15 cellular contexts compared by ENCODE assay signal in genomic region chr6:152118678-152119077, GRCh38.
"Had no signal": no experiment of that assay in that cellular context is flagged by ENCODE, and none has a peak within 500 bp of the region (broad histone marks: within the 10 kb centered on the region; RNA-seq: fewer than 3 reads in every experiment).

No MANE protein-coding gene starts in this region.

- FAIRE-seq: frontal cortex, small intestine had no signal

- DNase-seq: activated CD4-positive, alpha-beta T cell treated with anti-CD3 and anti-CD28 coated beads, Interleukin-2, amount 50 U/mL, for 4 hours; activated CD4-positive, CD25-positive, alpha-beta regulatory T cell; activated CD8-positive, alpha-beta memory T cell treated with anti-CD3 and anti-CD28 coated beads, Interleukin-2, amount 10 ng/mL, durations not matched to agents 7 days and 5 days; activated effector memory CD4-positive, alpha-beta T cell treated with anti-CD3 and anti-CD28 coated beads, Interleukin-2, amount 50 U/mL, for 16 hours; activated T-cell treated with anti-CD3 and anti-CD28 coated beads, Interleukin-2, amount 50 U/mL, for 24 hours; amniotic stem cell; body of pancreas; esophagus squamous epithelium; islet precursor cell; left lung; occipital lobe; right cardiac atrium; small intestine; transverse colon had no signal

- H3K4me3 ChIP-seq: body of pancreas, esophagus squamous epithelium, left lung, transverse colon had no signal

- H3K4me1 ChIP-seq: left lung, transverse colon had no signal

- H3K9me3 ChIP-seq: body of pancreas, esophagus squamous epithelium, left lung, transverse colon had no signal

- H3K27ac ChIP-seq: body of pancreas, esophagus squamous epithelium, left lung, transverse colon had no signal

- H3K27me3 ChIP-seq: body of pancreas, esophagus squamous epithelium, left lung, transverse colon had no signal
